ENCODE assay signal across 6 cellular contexts in genomic region chr14:50562841-50563240, GRCh38.
"Had no signal": no experiment of that assay in that cellular context is flagged by ENCODE, and none has a peak within 500 bp of the region (broad histone marks: within the 10 kb centered on the region; RNA-seq: fewer than 3 reads in every experiment).

No MANE protein-coding gene starts in this region.

- H3K4me3 ChIP-seq: K562 had no signal

- H3K27ac ChIP-seq: HL-60 had no signal

- DNase-seq: IMR-90, KBM-7 had no signal

- ATAC-seq: HepG2, K562 had no signal

- H3K27ac Mint-ChIP-seq: IgD-negative memory B cell had no signal
